Comparison of ENCODE assay signal across 8 cellular contexts in genomic region chr9:13279284-13280162, GRCh38. TPM values are rescaled to one million over a fixed set of nuclear protein-coding genes. Genes with fewer than 3 reads are reported as not detected.
DNase-seq lines count a peak whose midpoint lies in the region; ATAC-seq and TF ChIP-seq lines count a peak whose summit lies in the region.

TSS of gene MPDZ (minus strand) at chr9:13279692. CDS start at chr9:13250315, 29,377 bp downstream.

- H3K4me1 ChIP-seq in body of pancreas: peaks cover 6% of the 10 kb centered on the region
- peaks cover 9% of the 10 kb centered on the region for H3K4me1 ChIP-seq in rectal smooth muscle tissue (ENCODE audit: control insufficient read depth, insufficient read depth, low read length)

- TF ChIP-seq CTCF in body of pancreas (IDR thresholded peaks at IDR 0.05): peak in 2 of 7 experiments; percentile 7 to 29

- no peaks in the 10 kb centered on the region for H3K9me3 ChIP-seq in body of pancreas

- intact Hi-C loops in body of pancreas (cut with DNase I): no loop called here

- DNase-seq in DMS 273 treated with DMSO at 0.1 percent for 48 hours (lab: John Stamatoyannopoulos, UW) (peak; percentile 32), NCI-H1930 (lab: John Stamatoyannopoulos, UW) (peak; percentile 79 to 88), body of pancreas (peak; percentile 57 to 76 (median 66)), hippocampal formation (lab: John Stamatoyannopoulos, UW) (peak; percentile 29 to 60)

- H3K9ac ChIP-seq in rectal smooth muscle tissue (ENCODE audit: low read length): peak within 1 kb of the TSS; percentile 60

- peak in 2 of 3 donors; percentile 25 to 26 for TF ChIP-seq POLR2A in body of pancreas (IDR thresholded peaks at IDR 0.05)

- H3K27me3 ChIP-seq in body of pancreas: no peaks in the 10 kb centered on the region
- no peaks in the 10 kb centered on the region for H3K27me3 ChIP-seq in rectal smooth muscle tissue (ENCODE audit: control insufficient read depth, insufficient read depth, low read length)

- H3K4me3 ChIP-seq in body of pancreas (peak within 1 kb of the TSS; percentile 58 to 69), rectal smooth muscle tissue (ENCODE audit: low read length) (peak within 1 kb of the TSS; percentile 66)

- peak; percentile 88 for ATAC-seq in body of pancreas
- no peak for ATAC-seq in HG03139 (IDR thresholded peaks at IDR 0.05; ENCODE audit: unreplicated experiment)
- no peak for ATAC-seq in GM19452 (IDR thresholded peaks at IDR 0.05; ENCODE audit: unreplicated experiment)
- no peak for ATAC-seq in HG02973 (IDR thresholded peaks at IDR 0.05; ENCODE audit: unreplicated experiment)

- no peaks in the 10 kb centered on the region for H3K36me3 ChIP-seq in body of pancreas (replicated peaks in 1 of 2; ENCODE audit: insufficient read depth in 1 of 2, low read depth in 2 of 2)
- no peaks in the 10 kb centered on the region for H3K36me3 ChIP-seq in rectal smooth muscle tissue (ENCODE audit: control insufficient read depth, insufficient read depth, low read length)

- H3K27ac ChIP-seq in body of pancreas: peak within 1 kb of the TSS; percentile 69 to 76 (median 74)
- peak within 1 kb of the TSS; percentile 92 for H3K27ac ChIP-seq in rectal smooth muscle tissue (ENCODE audit: low read depth, low read length)

- WGBS in body of pancreas, 2 donors: 4 to 14% methylated on average over 15 to 44 of the region's 82 CpGs

RNA-seq across cellular contexts. Expression of gene MPDZ, which starts in this region (rescaled TPM):
- 10 to 100 TPM; 12.5 to 17.1 TPM for total RNA-seq in body of pancreas

Comparison
In these comparisons a context has a peak if more than half of its experiments do, and no peak if none do; other contexts are left out.
1. DNase-seq: peak in every context shown above with its lines; median percentile 84 in NCI-H1930; 66 in body of pancreas; 44 in hippocampal formation; 32 in DMS 273 treated with DMSO at 0.1 percent for 48 hours.